ENCODE assay signal across 8 cellular contexts in the genomic region with DNA sequence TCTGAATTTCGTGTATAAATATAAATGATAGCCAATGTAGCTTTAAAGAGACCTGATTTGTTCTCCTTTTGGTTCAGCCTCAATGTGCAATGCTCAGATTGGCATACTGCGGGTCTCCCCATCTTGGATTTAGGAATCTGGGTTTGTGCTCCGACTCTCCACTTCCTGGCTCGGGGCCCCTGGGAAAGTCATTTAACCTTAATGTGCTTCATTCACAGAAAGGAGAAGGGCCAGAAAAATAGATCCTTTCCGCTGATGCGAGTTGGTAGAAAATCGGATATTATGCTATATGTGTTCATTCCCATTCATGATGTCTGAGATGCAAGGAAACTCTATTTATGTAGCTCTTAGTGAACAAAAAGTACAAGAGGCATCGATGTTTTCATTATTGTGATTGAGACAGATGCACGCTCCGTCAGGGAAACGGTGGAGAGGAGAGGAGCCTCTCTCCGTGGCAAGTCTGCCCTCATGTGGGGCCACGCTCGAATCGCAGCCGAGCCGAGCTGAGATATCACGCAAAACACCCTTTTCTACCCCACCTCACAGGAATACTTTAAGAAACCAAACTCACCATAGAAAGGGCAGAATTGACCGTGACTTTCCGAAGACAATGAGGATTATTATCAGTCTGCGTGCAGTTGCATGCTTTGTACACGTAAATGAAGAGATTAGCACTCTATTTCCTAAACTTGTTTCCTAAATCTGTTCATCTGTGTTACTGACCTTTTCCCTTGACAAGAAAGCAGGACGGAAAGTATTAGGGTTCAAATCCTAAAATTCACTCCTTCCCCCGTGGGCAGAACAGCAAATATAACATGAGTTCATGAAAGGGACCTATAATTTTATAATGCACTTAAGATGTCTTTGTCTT.
DNase-seq lines count a peak whose midpoint lies in the region; ATAC-seq, FAIRE-seq and TF ChIP-seq lines count a peak whose summit lies in the region.

No MANE protein-coding gene starts in this region.

- H4K20me1 ChIP-seq in endothelial cell of umbilical vein (replicated peaks; ENCODE audit: control insufficient read depth, extremely low read depth, insufficient read depth, low read length) = no peaks in the 10 kb centered on the region

- peaks cover 5% of the 10 kb centered on the region for H3K9me3 Mint-ChIP-seq in mesothelial cell of epicardium

- no peaks in the 10 kb centered on the region for H3K36me3 ChIP-seq in endothelial cell of umbilical vein (ENCODE audit: control insufficient read depth in 2 of 2, extremely low read depth in 1 of 2, insufficient read depth in 2 of 2, low read length in 2 of 2)

- DNase-seq in NOMO-1 treated with dmso at 0.1 percent for 144 hours (lab: John Stamatoyannopoulos, UW; ENCODE audit: unreplicated experiment) (peak; percentile 1), NOMO-1 treated with DMSO at 0.1 percent for 48 hours (lab: John Stamatoyannopoulos, UW; ENCODE audit: unreplicated experiment) (no peak), HuH-7 (ENCODE audit: low spot score) (peak; percentile 61), T-helper 17 cell (peak in 1 of 3 donors; percentile 6), endothelial cell of umbilical vein (ENCODE audit: low read depth, low spot score) (peak; percentile 21), mesothelial cell of epicardium (ENCODE audit: low spot score in 2 of 2, unreplicated experiment in 2 of 2) (peak; percentile 30 to 63), urothelium cell line (ENCODE audit: low spot score) (peak; percentile 75)

- H3K4me2 ChIP-seq in endothelial cell of umbilical vein (ENCODE audit: insufficient read depth, low read length) = peak overlapping the region; percentile 24

- ATAC-seq in GM21786 (IDR thresholded peaks at IDR 0.05; ENCODE audit: unreplicated experiment) (peak; percentile 91), T-helper 17 cell (peak; percentile 65)

- H3K79me2 ChIP-seq in endothelial cell of umbilical vein (ENCODE audit: control insufficient read depth, insufficient read depth, low read length) = no peaks in the 10 kb centered on the region

- H3K27me3 Mint-ChIP-seq in T-helper 17 cell = peaks cover 54% of the 10 kb centered on the region
- peaks cover 17% of the 10 kb centered on the region for H3K27me3 Mint-ChIP-seq in mesothelial cell of epicardium (ENCODE audit: low read depth)

- TF ChIP-seq POLR2A in endothelial cell of umbilical vein (IDR thresholded peaks at IDR 0.05; ENCODE audit: low read depth, low read length) = no peak

- FAIRE-seq in endothelial cell of umbilical vein (lab: Jason Lieb, UNC) (peak; percentile 18), urothelium cell line (lab: Jason Lieb, UNC) (peak; percentile 85)

- H3K27me3 ChIP-seq in endothelial cell of umbilical vein (ENCODE audit: control insufficient read depth in 2 of 2, insufficient read depth in 2 of 2, low read length in 2 of 2) = no peaks in the 10 kb centered on the region

- BruUV-seq in endothelial cell of umbilical vein (replicated peaks; lab: Mats Ljungman, UMichigan) = no TSS peak

- no peak overlapping the region for H2AFZ ChIP-seq in endothelial cell of umbilical vein (ENCODE audit: low read depth, low read length)

- H3K36me3 Mint-ChIP-seq in T-helper 17 cell (ENCODE audit: low read depth) (no peaks in the 10 kb centered on the region), mesothelial cell of epicardium (no peaks in the 10 kb centered on the region)

- peak; percentile 29 to 61 for TF ChIP-seq CTCF in endothelial cell of umbilical vein (IDR thresholded peaks at IDR 0.05; ENCODE audit: extremely low read depth in 1 of 2, insufficient read depth in 1 of 2, low read depth in 1 of 2, low read length in 2 of 2)
- peak; percentile 36 for TF ChIP-seq CTCF in mesothelial cell of epicardium (IDR thresholded peaks at IDR 0.05; ENCODE audit: unreplicated experiment)

- no peak overlapping the region for H3K4me3 ChIP-seq in endothelial cell of umbilical vein (replicated peaks in 1 of 3; ENCODE audit: insufficient read depth in 1 of 3, low read depth in 1 of 3, low read length in 3 of 3)

- dilution Hi-C loops in endothelial cell of umbilical vein (cut with MboI; ENCODE audit: extremely low pct_ligation_motif_present, low sequenced_read_pairs) = no loop called here

- no peaks in the 10 kb centered on the region for H3K9me3 ChIP-seq in T-helper 17 cell (ENCODE audit: control insufficient read depth, low read length, poor library complexity, severe bottlenecking)
- H3K9me3 ChIP-seq in endothelial cell of umbilical vein (replicated peaks; ENCODE audit: control insufficient read depth, insufficient read depth, low read length) = no peaks in the 10 kb centered on the region

- POLR2A ChIA-PET in endothelial cell of umbilical vein (lab: Charles Lee) = no interaction called here

- H3K4me3 Mint-ChIP-seq in T-helper 17 cell (peak overlapping the region; percentile 19), mesothelial cell of epicardium (peak overlapping the region; percentile 58)

- H3K27ac Mint-ChIP-seq in T-helper 17 cell = no peak overlapping the region
- H3K27ac Mint-ChIP-seq in mesothelial cell of epicardium = no peak overlapping the region

- no peaks in the 10 kb centered on the region for H3K4me1 ChIP-seq in endothelial cell of umbilical vein (ENCODE audit: control insufficient read depth, extremely low read depth, insufficient read depth, low read length)

- peaks cover 6% of the 10 kb centered on the region for H3K4me1 Mint-ChIP-seq in T-helper 17 cell
- H3K4me1 Mint-ChIP-seq in mesothelial cell of epicardium = peaks cover 34% of the 10 kb centered on the region

- intact Hi-C loops in endothelial cell of umbilical vein (cut with micrococcal nuclease) = loop anchor here (5.0 kb wide), 1 partner anchor 329 kb away; no protein-coding TSS in a partner anchor

- no peak overlapping the region for H3K27ac ChIP-seq in endothelial cell of umbilical vein (ENCODE audit: insufficient read depth, low read depth, low read length)

- H3K9me1 ChIP-seq in endothelial cell of umbilical vein (replicated peaks; ENCODE audit: control insufficient read depth, extremely low read depth, insufficient read depth, low read length) = no peaks in the 10 kb centered on the region

- CTCF ChIA-PET in endothelial cell of umbilical vein (lab: Charles Lee) = interaction anchor here (1.1 kb wide), 2 partner anchors 9 to 331 kb away, joined by 3 to 5 read pairs; no protein-coding TSS in a partner anchor

- H3K9ac ChIP-seq in endothelial cell of umbilical vein (replicated peaks; ENCODE audit: extremely low read depth, insufficient read depth, low read length) = no peak overlapping the region

TF ChIP-seq in endothelial cell of umbilical vein, 7 proteins besides CTCF, POLR2A, EP300 and RAD21:
- no peak for TF ChIP-seq JUN (IDR thresholded peaks at IDR 0.05; ENCODE audit: borderline replicate concordance, insufficient read depth, insufficient read length, low read depth)
- TF ChIP-seq, protein P1, sequence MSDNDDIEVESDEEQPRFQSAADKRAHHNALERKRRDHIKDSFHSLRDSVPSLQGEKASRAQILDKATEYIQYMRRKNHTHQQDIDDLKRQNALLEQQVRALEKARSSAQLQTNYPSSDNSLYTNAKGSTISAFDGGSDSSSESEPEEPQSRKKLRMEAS (IDR thresholded peaks at IDR 0.05; ENCODE audit: insufficient read depth, insufficient read length) = no peak
- no peak for TF ChIP-seq EZH2 (IDR thresholded peaks at IDR 0.05; ENCODE audit: borderline replicate concordance, low read depth, low read length, severe bottlenecking)
- TF ChIP-seq FOS (IDR thresholded peaks at IDR 0.05; ENCODE audit: borderline replicate concordance, insufficient read depth, low read length) = no peak
